In the genomic region with DNA sequence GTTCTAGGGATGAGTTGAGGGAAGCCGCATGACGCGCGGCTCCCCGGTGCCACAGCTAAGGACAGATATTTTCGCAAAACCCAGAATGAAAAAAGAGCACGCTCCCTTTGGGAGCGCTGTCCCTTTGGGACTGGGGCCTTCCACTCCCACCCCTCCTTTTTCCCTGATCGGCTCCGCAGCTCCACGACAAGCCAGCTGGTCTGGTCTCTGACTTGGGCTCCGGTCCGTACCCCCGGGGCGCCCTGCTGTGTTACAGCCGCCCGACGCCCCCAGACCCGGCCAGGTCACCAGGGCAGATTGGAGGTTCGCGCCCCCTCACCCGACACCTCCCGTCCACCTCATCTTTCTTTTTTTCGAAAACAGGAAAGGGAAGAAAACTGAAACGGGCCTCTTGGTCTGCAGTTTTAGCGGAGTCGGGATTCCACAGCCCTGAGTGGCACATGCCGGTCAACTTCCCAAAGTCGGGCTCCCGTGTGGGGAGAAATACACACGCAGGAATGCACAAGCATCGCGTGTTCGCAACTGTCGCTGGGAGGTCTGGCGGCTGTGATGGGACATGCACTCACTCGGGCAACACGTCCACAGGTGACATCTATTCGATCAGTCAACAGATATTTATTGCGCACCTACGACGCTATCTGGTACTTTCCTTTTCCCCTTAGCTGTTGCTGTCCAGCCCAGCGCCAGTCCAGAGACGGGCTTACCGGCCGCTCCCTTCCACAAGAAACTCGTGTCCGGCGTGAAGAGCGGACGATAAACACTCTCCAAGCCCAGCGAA, we compare ENCODE assay signal across 1 cellular context.
A peak's percentile ranks its signal among the peaks of the same experiment; 100 is the strongest.
TF ChIP-seq lines count a peak whose summit lies in the region.

No MANE protein-coding gene starts in this region.

TF ChIP-seq in endothelial cell of umbilical vein, 7 proteins besides CTCF, POLR2A, EP300 and RAD21 (continued from another document):
- TF ChIP-seq POLR2AphosphoS5 (IDR thresholded peaks at IDR 0.05; ENCODE audit: insufficient read depth, low read depth, low read length) (no peak), EZH2 (IDR thresholded peaks at IDR 0.05; ENCODE audit: borderline replicate concordance, low read depth, low read length, severe bottlenecking) (peak; percentile 92), GATA2 (IDR thresholded peaks at IDR 0.05; ENCODE audit: insufficient read depth, insufficient read length, low read depth, low read length) (no peak), FOS (IDR thresholded peaks at IDR 0.05; ENCODE audit: borderline replicate concordance, insufficient read depth, low read length) (no peak), MYC (IDR thresholded peaks at IDR 0.05; ENCODE audit: low read depth, low read length) (no peak)
- TF ChIP-seq, protein P1, sequence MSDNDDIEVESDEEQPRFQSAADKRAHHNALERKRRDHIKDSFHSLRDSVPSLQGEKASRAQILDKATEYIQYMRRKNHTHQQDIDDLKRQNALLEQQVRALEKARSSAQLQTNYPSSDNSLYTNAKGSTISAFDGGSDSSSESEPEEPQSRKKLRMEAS (IDR thresholded peaks at IDR 0.05; ENCODE audit: insufficient read depth, insufficient read length), result no peak
TF ChIP-seq in endothelial cell of umbilical vein: peak in this region for 1.
